Comparison of ENCODE assay signal across 16 cellular contexts in the genomic region with DNA sequence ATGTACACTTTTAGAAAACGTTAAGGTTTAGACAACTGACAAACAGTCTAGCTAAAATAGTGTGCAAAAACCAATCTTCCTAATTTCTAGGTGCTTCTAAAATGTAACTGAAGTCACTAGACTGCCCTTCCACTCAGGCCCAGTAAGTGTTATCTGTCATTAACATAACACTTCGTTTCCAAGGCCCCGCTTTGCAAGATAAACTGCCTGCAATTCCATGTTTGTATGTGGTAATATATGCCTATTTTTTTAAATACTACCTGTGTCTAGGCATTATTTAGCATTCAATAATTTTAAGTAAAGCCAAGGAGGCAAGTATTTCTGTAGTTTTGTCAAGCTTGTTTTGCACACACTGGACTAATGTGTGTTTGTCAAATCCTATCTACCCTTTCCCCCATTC. TPM values are rescaled to one million over a fixed set of nuclear protein-coding genes. Genes with fewer than 3 reads are reported as not detected.
DNase-seq lines count a peak whose midpoint lies in the region; ATAC-seq and TF ChIP-seq lines count a peak whose summit lies in the region.
"Had no signal": no experiment of that assay in that cellular context is flagged by ENCODE, and none has a peak within 500 bp of the region (broad histone marks: within the 10 kb centered on the region; RNA-seq: fewer than 3 reads in every experiment).

No MANE protein-coding gene starts in this region.

- H3K4me1 Mint-ChIP-seq in dendritic cell treated with granulocyte-macrophage colony-stimulating factor and Interleukin-4, amounts not matched to agents 40 ng/mL and 50 ng/mL, for 4 days (ENCODE audit: low read depth): peaks cover 68% of the 10 kb centered on the region
- peaks cover 50% of the 10 kb centered on the region for H3K4me1 Mint-ChIP-seq in neural progenitor cell

- no peak overlapping the region for H3K4me3 Mint-ChIP-seq in dendritic cell treated with granulocyte-macrophage colony-stimulating factor and Interleukin-4, amounts not matched to agents 40 ng/mL and 50 ng/mL, for 4 days
- no peak overlapping the region for H3K4me3 Mint-ChIP-seq in neural progenitor cell

- DNase-seq in neural progenitor cell (ENCODE audit: low spot score) (no peak), upper lobe of right lung (no peak), putamen (ENCODE audit: low spot score) (no peak), NCI-H82 treated with DMSO at 0.1 percent for 48 hours (lab: John Stamatoyannopoulos, UW; ENCODE audit: unreplicated experiment) (no peak)
- no peak for DNase-seq in stimulated activated naive CD4-positive, alpha-beta T cell (lab: John Stamatoyannopoulos, UW)
- DNase-seq: activated CD4-positive, alpha-beta T cell treated with anti-CD3 and anti-CD28 coated beads for 48 hours; HCEC 1CT; midbrain; NCI-H1048; NCI-H2171 treated with DMSO at 0.1 percent for 48 hours; stimulated activated CD4-positive, alpha-beta T cell treated with anti-CD3 and anti-CD28 coated beads, Interleukin-2, amount 100 ng/mL, for 48 hours had no signal

- H3K79me2 ChIP-seq in Loucy (ENCODE audit: insufficient read depth, low read length) (peaks cover 88% of the 10 kb centered on the region), neural progenitor cell (ENCODE audit: low read depth) (peaks cover 79% of the 10 kb centered on the region)

- H3K27ac Mint-ChIP-seq in dendritic cell treated with granulocyte-macrophage colony-stimulating factor and Interleukin-4, amounts not matched to agents 40 ng/mL and 50 ng/mL, for 4 days: peak overlapping the region; percentile 27
- no peak overlapping the region for H3K27ac Mint-ChIP-seq in neural progenitor cell

- H3K4me3 ChIP-seq in Loucy (ENCODE audit: low read length, poor library complexity, severe bottlenecking): peak overlapping the region; percentile 69
- H3K4me3 ChIP-seq in neural progenitor cell: peak overlapping the region; percentile 9
- H3K4me3 ChIP-seq in upper lobe of right lung: no peak overlapping the region

- peak overlapping the region; percentile 80 for H3K4me2 ChIP-seq in Loucy (ENCODE audit: low read depth, low read length, poor library complexity, severe bottlenecking)
- peak overlapping the region; percentile 41 for H3K4me2 ChIP-seq in neural progenitor cell

- H4K20me1 ChIP-seq in Loucy (ENCODE audit: insufficient read depth, low read length, poor library complexity, severe bottlenecking): peaks cover 43% of the 10 kb centered on the region
- peaks cover 58% of the 10 kb centered on the region for H4K20me1 ChIP-seq in neural progenitor cell (ENCODE audit: low read depth)

- no peak overlapping the region for H2AFZ ChIP-seq in Loucy (ENCODE audit: low read length)
- no peak overlapping the region for H2AFZ ChIP-seq in neural progenitor cell (replicated peaks)

- no peaks in the 10 kb centered on the region for H3K9me3 ChIP-seq in ES-I3 (ENCODE audit: control insufficient read depth, insufficient read depth, low read length)
- H3K9me3 ChIP-seq in Loucy (ENCODE audit: insufficient read depth, low read depth, low read length): no peaks in the 10 kb centered on the region
- no peaks in the 10 kb centered on the region for H3K9me3 ChIP-seq in neural progenitor cell (ENCODE audit: low read depth)
- H3K9me3 ChIP-seq in upper lobe of right lung: no peaks in the 10 kb centered on the region

- H3K9ac ChIP-seq in ES-I3 (ENCODE audit: low read depth, low read length): peak overlapping the region; percentile 30
- H3K9ac ChIP-seq in Loucy (ENCODE audit: low read depth, low read length, poor library complexity, severe bottlenecking): peak overlapping the region; percentile 67
- H3K9ac ChIP-seq in neural progenitor cell: no peak overlapping the region

- peaks cover 46% of the 10 kb centered on the region for H3K4me1 ChIP-seq in ES-I3 (ENCODE audit: insufficient read depth, low read length)
- peaks cover 59% of the 10 kb centered on the region for H3K4me1 ChIP-seq in Loucy (ENCODE audit: insufficient read depth, low read length, poor library complexity, severe bottlenecking)
- peaks cover 58% of the 10 kb centered on the region for H3K4me1 ChIP-seq in neural progenitor cell
- peaks cover 64% of the 10 kb centered on the region for H3K4me1 ChIP-seq in upper lobe of right lung

- intact Hi-C loops in dendritic cell treated with granulocyte-macrophage colony-stimulating factor and Interleukin-4, amounts not matched to agents 40 ng/mL and 50 ng/mL, for 4 days (cut with micrococcal nuclease): no loop called here
- intact Hi-C loops in upper lobe of right lung (cut with DNase I): no loop called here

- no peaks in the 10 kb centered on the region for H3K9me3 Mint-ChIP-seq in dendritic cell treated with granulocyte-macrophage colony-stimulating factor and Interleukin-4, amounts not matched to agents 40 ng/mL and 50 ng/mL, for 4 days
- no peaks in the 10 kb centered on the region for H3K9me3 Mint-ChIP-seq in neural progenitor cell

- no peak for ATAC-seq in upper lobe of right lung

- no peaks in the 10 kb centered on the region for H3K9me2 ChIP-seq in Loucy (replicated peaks; ENCODE audit: low read depth, low read length)

- H3K27me3 ChIP-seq in Loucy (ENCODE audit: insufficient read depth, low read length, poor library complexity, severe bottlenecking) (no peaks in the 10 kb centered on the region), neural progenitor cell (no peaks in the 10 kb centered on the region), upper lobe of right lung (no peaks in the 10 kb centered on the region)

- H3F3A ChIP-seq in Loucy (ENCODE audit: low read depth): peaks cover 7% of the 10 kb centered on the region; the same call in 1 of the 2 replicates
- H3F3A ChIP-seq in neural progenitor cell (ENCODE audit: low read depth): peaks cover 60% of the 10 kb centered on the region

- TF ChIP-seq CTCF in Loucy (conservative IDR thresholded peaks at IDR 0.05; ENCODE audit: low read length) (no peak), neural progenitor cell (IDR thresholded peaks at IDR 0.05) (no peak), upper lobe of right lung (IDR thresholded peaks at IDR 0.05) (no peak)

- H3K27ac ChIP-seq in neural progenitor cell: no peak overlapping the region
- H3K27ac ChIP-seq in upper lobe of right lung: no peak overlapping the region
- H3K27ac ChIP-seq: C4-2B had no signal

- H3K36me3 Mint-ChIP-seq in dendritic cell treated with granulocyte-macrophage colony-stimulating factor and Interleukin-4, amounts not matched to agents 40 ng/mL and 50 ng/mL, for 4 days (ENCODE audit: low read depth): peaks cover 25% of the 10 kb centered on the region
- no peaks in the 10 kb centered on the region for H3K36me3 Mint-ChIP-seq in neural progenitor cell

- no peaks in the 10 kb centered on the region for H3K36me3 ChIP-seq in ES-I3 (ENCODE audit: insufficient read depth, low read length)
- no peaks in the 10 kb centered on the region for H3K36me3 ChIP-seq in Loucy (ENCODE audit: insufficient read depth, low read length)
- H3K36me3 ChIP-seq in neural progenitor cell: no peaks in the 10 kb centered on the region
- H3K36me3 ChIP-seq in upper lobe of right lung: no peaks in the 10 kb centered on the region

- no peaks in the 10 kb centered on the region for H3K27me3 Mint-ChIP-seq in dendritic cell treated with granulocyte-macrophage colony-stimulating factor and Interleukin-4, amounts not matched to agents 40 ng/mL and 50 ng/mL, for 4 days
- peaks cover 10% of the 10 kb centered on the region for H3K27me3 Mint-ChIP-seq in neural progenitor cell (ENCODE audit: insufficient read depth, low read depth)

RNA-seq across cellular contexts. Expression of gene USP32, which starts 3.2 kb away (rescaled TPM):
- total RNA-seq in neural progenitor cell (ENCODE audit: low replicate concordance) (37.1 and 45.0 TPM in 2 replicates), upper lobe of right lung (72.4 TPM)

RNA-seq across cellular contexts. Expression of gene CHCT1, which starts 33.5 kb away (rescaled TPM):
- total RNA-seq in neural progenitor cell (ENCODE audit: low replicate concordance) (0.77 TPM in 1 of 2 replicates, not detected in the other), upper lobe of right lung (not detected)
- total RNA-seq: OCI-LY7 had no signal
